Comparison of ENCODE assay signal across 23 cellular contexts in genomic region chr5:62334082-62334481, GRCh38. TPM values are rescaled to one million over a fixed set of nuclear protein-coding genes. Genes with fewer than 3 reads are reported as not detected.
DNase-seq lines count a peak whose midpoint lies in the region; ATAC-seq and TF ChIP-seq lines count a peak whose summit lies in the region.
"Had no signal": no experiment of that assay in that cellular context is flagged by ENCODE, and none has a peak within 500 bp of the region (broad histone marks: within the 10 kb centered on the region; RNA-seq: fewer than 3 reads in every experiment).

No MANE protein-coding gene starts in this region.

- H3K27ac ChIP-seq in CD8-positive, alpha-beta T cell (ENCODE audit: low read depth, low read length), result no peak overlapping the region
- H3K27ac ChIP-seq: 22Rv1, coronary artery had no signal

- H3K4me1 ChIP-seq in CD8-positive, alpha-beta T cell (ENCODE audit: insufficient read depth, low read length), result peaks cover 32% of the 10 kb centered on the region

- ATAC-seq in CD8-positive, alpha-beta T cell, result no peak
- ATAC-seq in activated naive CD8-positive, alpha-beta T cell treated with anti-CD3 and anti-CD28 coated beads, Interleukin-2, amount 50 U/mL, for 24 hours, result no peak
- no peak for ATAC-seq in GM18498 (IDR thresholded peaks at IDR 0.05; ENCODE audit: unreplicated experiment)
- no peak for ATAC-seq in HG03565 (IDR thresholded peaks at IDR 0.05; ENCODE audit: unreplicated experiment)

- H3K4me3 Mint-ChIP-seq in T-helper 1 cell treated with Interleukin-12 subunit alpha and Interleukin-12 subunit beta and Interleukin-4 antibody, amounts not matched to agents 30 μg/mL and 1 μg/mL, for 36 hours, result peak overlapping the region; percentile 17
- no peak overlapping the region for H3K4me3 Mint-ChIP-seq in CD8-positive, alpha-beta T cell
- H3K4me3 Mint-ChIP-seq in activated naive CD8-positive, alpha-beta T cell treated with anti-CD3 and anti-CD28 coated beads, Interleukin-2, amount 50 U/mL, for 24 hours, result no peak overlapping the region
- H3K4me3 Mint-ChIP-seq in nephron progenitor cell, result no peak overlapping the region
- H3K4me3 Mint-ChIP-seq: activated B cell treated with CpG ODN at 0.5 μM for 24 hours, brain, IgD-negative memory B cell, nephron, type B pancreatic cell had no signal

- POLR2A ChIA-PET in CD8-positive, alpha-beta T cell (lab: Charles Lee), result interaction anchor here (0.9 to 1.6 kb wide), 3 partner anchors 11 to 25 kb away, joined by 3 to 4 read pairs (median 3); no protein-coding TSS in a partner anchor

- no peak for TF ChIP-seq CTCF in CD8-positive, alpha-beta T cell (IDR thresholded peaks at IDR 0.05)
- no peak for TF ChIP-seq CTCF in nephron progenitor cell (IDR thresholded peaks at IDR 0.05)

- no peaks in the 10 kb centered on the region for H3K27me3 ChIP-seq in CD8-positive, alpha-beta T cell (ENCODE audit: insufficient read depth, low read length)

- H3K36me3 Mint-ChIP-seq in T-helper 1 cell treated with Interleukin-12 subunit alpha and Interleukin-12 subunit beta and Interleukin-4 antibody, amounts not matched to agents 30 μg/mL and 1 μg/mL, for 36 hours (ENCODE audit: low read depth), result peaks cover 13% of the 10 kb centered on the region
- peaks cover 25% of the 10 kb centered on the region for H3K36me3 Mint-ChIP-seq in CD8-positive, alpha-beta T cell
- peaks cover 27% of the 10 kb centered on the region for H3K36me3 Mint-ChIP-seq in activated naive CD8-positive, alpha-beta T cell treated with anti-CD3 and anti-CD28 coated beads, Interleukin-2, amount 50 U/mL, for 24 hours (ENCODE audit: low read depth)
- peaks cover 29% of the 10 kb centered on the region for H3K36me3 Mint-ChIP-seq in nephron progenitor cell (ENCODE audit: low read depth)

- peak overlapping the region; percentile 19 for H3K27ac Mint-ChIP-seq in T-helper 1 cell treated with Interleukin-12 subunit alpha and Interleukin-12 subunit beta and Interleukin-4 antibody, amounts not matched to agents 30 μg/mL and 1 μg/mL, for 36 hours
- H3K27ac Mint-ChIP-seq in CD8-positive, alpha-beta T cell, result peak overlapping the region; percentile 88
- H3K27ac Mint-ChIP-seq in activated naive CD8-positive, alpha-beta T cell treated with anti-CD3 and anti-CD28 coated beads, Interleukin-2, amount 50 U/mL, for 24 hours, result peak overlapping the region; percentile 59
- peak overlapping the region; percentile 69 for H3K27ac Mint-ChIP-seq in nephron progenitor cell
- H3K27ac Mint-ChIP-seq: activated B cell treated with CpG ODN at 0.5 μM for 24 hours had no signal

- no peaks in the 10 kb centered on the region for H3K27me3 Mint-ChIP-seq in T-helper 1 cell treated with Interleukin-12 subunit alpha and Interleukin-12 subunit beta and Interleukin-4 antibody, amounts not matched to agents 30 μg/mL and 1 μg/mL, for 36 hours (ENCODE audit: low read depth)
- H3K27me3 Mint-ChIP-seq in CD8-positive, alpha-beta T cell (ENCODE audit: low read depth), result no peaks in the 10 kb centered on the region
- no peaks in the 10 kb centered on the region for H3K27me3 Mint-ChIP-seq in activated naive CD8-positive, alpha-beta T cell treated with anti-CD3 and anti-CD28 coated beads, Interleukin-2, amount 50 U/mL, for 24 hours
- H3K27me3 Mint-ChIP-seq in nephron progenitor cell (ENCODE audit: low read depth, poor library complexity), result no peaks in the 10 kb centered on the region
- H3K27me3 Mint-ChIP-seq: activated B cell treated with CpG ODN at 0.5 μM for 24 hours, IgD-negative memory B cell, type B pancreatic cell had no signal

- H3K9me3 ChIP-seq in CD8-positive, alpha-beta T cell (ENCODE audit: low read length), result no peaks in the 10 kb centered on the region

- no peaks in the 10 kb centered on the region for H3K36me3 ChIP-seq in CD8-positive, alpha-beta T cell (ENCODE audit: insufficient read depth, low read length)

- no peak for DNase-seq in T-helper 1 cell
- DNase-seq in CD8-positive, alpha-beta T cell, result no peak
- DNase-seq in activated naive CD8-positive, alpha-beta T cell treated with anti-CD3 and anti-CD28 coated beads, Interleukin-2, amount 50 U/mL, for 24 hours, result no peak
- no peak for DNase-seq in nephron progenitor cell
- DNase-seq in amniotic stem cell (lab: John Stamatoyannopoulos, UW), result no peak
- DNase-seq: activated B cell treated with CpG ODN at 0.5 μM for 24 hours; activated naive CD4-positive, alpha-beta T cell treated with anti-CD3 and anti-CD28 coated beads, Interleukin-2, amount 50 U/mL, for 16 hours; AML-193; EL; head of caudate nucleus; NCI-H1417 treated with DMSO at 0.1 percent for 48 hours; NCI-H510A treated with DMSO at 0.1 percent for 48 hours; stimulated activated naive CD4-positive, alpha-beta T cell treated with Interleukin-2 at 50 U/mL for 16 hours; T1000 had no signal

- intact Hi-C loops in CD8-positive, alpha-beta T cell (cut with DNase I, micrococcal nuclease), result no loop called here

- no peak overlapping the region for H3K4me3 ChIP-seq in CD8-positive, alpha-beta T cell (ENCODE audit: low read depth, low read length)
- H3K4me3 ChIP-seq: coronary artery had no signal

- H3K9me3 Mint-ChIP-seq in T-helper 1 cell treated with Interleukin-12 subunit alpha and Interleukin-12 subunit beta and Interleukin-4 antibody, amounts not matched to agents 30 μg/mL and 1 μg/mL, for 36 hours, result no peaks in the 10 kb centered on the region
- H3K9me3 Mint-ChIP-seq in CD8-positive, alpha-beta T cell, result no peaks in the 10 kb centered on the region
- no peaks in the 10 kb centered on the region for H3K9me3 Mint-ChIP-seq in activated naive CD8-positive, alpha-beta T cell treated with anti-CD3 and anti-CD28 coated beads, Interleukin-2, amount 50 U/mL, for 24 hours
- no peaks in the 10 kb centered on the region for H3K9me3 Mint-ChIP-seq in nephron progenitor cell
- H3K9me3 Mint-ChIP-seq: activated B cell treated with CpG ODN at 0.5 μM for 24 hours, IgD-negative memory B cell, nephron had no signal

- CTCF ChIA-PET in CD8-positive, alpha-beta T cell (lab: Charles Lee), result interaction anchor here (0.7 to 2.4 kb wide), 5 partner anchors 11 to 46 kb away, joined by 3 to 9 read pairs (median 4); no protein-coding TSS in a partner anchor

- H3K4me1 Mint-ChIP-seq in T-helper 1 cell treated with Interleukin-12 subunit alpha and Interleukin-12 subunit beta and Interleukin-4 antibody, amounts not matched to agents 30 μg/mL and 1 μg/mL, for 36 hours (ENCODE audit: low read depth), result peaks cover 43% of the 10 kb centered on the region
- peaks cover 71% of the 10 kb centered on the region for H3K4me1 Mint-ChIP-seq in CD8-positive, alpha-beta T cell (ENCODE audit: low read depth)
- peaks cover 58% of the 10 kb centered on the region for H3K4me1 Mint-ChIP-seq in activated naive CD8-positive, alpha-beta T cell treated with anti-CD3 and anti-CD28 coated beads, Interleukin-2, amount 50 U/mL, for 24 hours
- H3K4me1 Mint-ChIP-seq in nephron progenitor cell, result peaks cover 20% of the 10 kb centered on the region

RNA-seq across cellular contexts. Expression of gene KIF2A, which starts 28.1 kb away (rescaled TPM):
- total RNA-seq in CD8-positive, alpha-beta T cell, result 10 to 100 TPM; 93.1 to 98.3 TPM

Comparison
In these comparisons a context has a peak if more than half of its experiments do, and no peak if none do; other contexts are left out.
1. H3K27ac Mint-ChIP-seq: peak in every context shown above with its lines; median percentile 88 in CD8-positive, alpha-beta T cell; 69 in nephron progenitor cell; 59 in activated naive CD8-positive, alpha-beta T cell treated with anti-CD3 and anti-CD28 coated beads, Interleukin-2, amount 50 U/mL, for 24 hours; 19 in T-helper 1 cell treated with Interleukin-12 subunit alpha and Interleukin-12 subunit beta and Interleukin-4 antibody, amounts not matched to agents 30 μg/mL and 1 μg/mL, for 36 hours.